In genomic region chr13:99956473-99957349, GRCh38 we compare ENCODE assay signal across 1 cellular context.
TF ChIP-seq lines count a peak whose summit lies in the region.

No MANE protein-coding gene starts in this region.

TF ChIP-seq in HepG2, 621 proteins besides CTCF, POLR2A, EP300 and RAD21 (continued from another document and continues in another):
- TF ChIP-seq GLMP (CRISPR knock-in tag; IDR thresholded peaks at IDR 0.05; ENCODE audit: borderline replicate concordance) (no peak), KAT7 (CRISPR knock-in tag; IDR thresholded peaks at IDR 0.05; ENCODE audit: borderline replicate concordance) (no peak), KDM4B (CRISPR knock-in tag; IDR thresholded peaks at IDR 0.05) (no peak), ZBTB43 (CRISPR knock-in tag; conservative IDR thresholded peaks at IDR 0.05) (peak; percentile 72), SALL1 (CRISPR knock-in tag; IDR thresholded peaks at IDR 0.05) (peak; percentile 68), DR1 (CRISPR knock-in tag; IDR thresholded peaks at IDR 0.05) (no peak), BCLAF1 (IDR thresholded peaks at IDR 0.05) (no peak), THAP9 (CRISPR knock-in tag; IDR thresholded peaks at IDR 0.05; ENCODE audit: borderline replicate concordance) (no peak), ZC3H4 (CRISPR knock-in tag; IDR thresholded peaks at IDR 0.05; ENCODE audit: borderline replicate concordance) (no peak), IRF9 (CRISPR knock-in tag; IDR thresholded peaks at IDR 0.05; ENCODE audit: borderline replicate concordance) (no peak), CEBPG (CRISPR knock-in tag; IDR thresholded peaks at IDR 0.05) (peak; percentile 74), REXO4 (CRISPR knock-in tag; IDR thresholded peaks at IDR 0.05; ENCODE audit: borderline replicate concordance) (no peak), ZNF430 (CRISPR knock-in tag; IDR thresholded peaks at IDR 0.05) (no peak), SKI (IDR thresholded peaks at IDR 0.05; ENCODE audit: partially characterized antibody) (peak; percentile 54), HNF4A (CRISPR knock-in tag; IDR thresholded peaks at IDR 0.05) (peak; percentile 56), SP140L (CRISPR knock-in tag; IDR thresholded peaks at IDR 0.05; ENCODE audit: borderline replicate concordance) (no peak), SNAPC2 (CRISPR knock-in tag; IDR thresholded peaks at IDR 0.05) (no peak), THAP11 (CRISPR knock-in tag; IDR thresholded peaks at IDR 0.05) (peak; percentile 39; the same call in 1 of the 2 replicates), ZNF570 (CRISPR knock-in tag; IDR thresholded peaks at IDR 0.05; ENCODE audit: borderline replicate concordance) (no peak), SPEN (CRISPR knock-in tag; IDR thresholded peaks at IDR 0.05; ENCODE audit: low read depth) (no peak), GTF3A (CRISPR knock-in tag; conservative IDR thresholded peaks at IDR 0.05) (no peak), SP5 (CRISPR knock-in tag; IDR thresholded peaks at IDR 0.05; ENCODE audit: borderline replicate concordance, low read depth) (peak; percentile 35; the same call in 1 of the 2 replicates), RARA (CRISPR knock-in tag; IDR thresholded peaks at IDR 0.05) (peak; percentile 59), ZNF674 (CRISPR knock-in tag; IDR thresholded peaks at IDR 0.05; ENCODE audit: low read depth) (no peak), GMEB1 (CRISPR knock-in tag; IDR thresholded peaks at IDR 0.05; ENCODE audit: borderline replicate concordance) (no peak), GATAD1 (CRISPR knock-in tag; IDR thresholded peaks at IDR 0.05) (no peak), PAXIP1 (CRISPR knock-in tag; conservative IDR thresholded peaks at IDR 0.05) (peak; percentile 56), NCOR1 (IDR thresholded peaks at IDR 0.05; ENCODE audit: borderline replicate concordance, low read length) (peak; percentile 44; the same call in 1 of the 2 replicates), CEBPZ (IDR thresholded peaks at IDR 0.05; ENCODE audit: low read length) (no peak), NR2F2 (IDR thresholded peaks at IDR 0.05; ENCODE audit: borderline replicate concordance, low read depth) (peak; percentile 70), ZNF761 (CRISPR knock-in tag; conservative IDR thresholded peaks at IDR 0.05) (no peak), ZNF691 (CRISPR knock-in tag; IDR thresholded peaks at IDR 0.05; ENCODE audit: borderline replicate concordance, low read depth) (no peak), AFF4 (CRISPR knock-in tag; IDR thresholded peaks at IDR 0.05) (no peak), ISL2 (CRISPR knock-in tag; IDR thresholded peaks at IDR 0.05) (peak; percentile 80)
